ENCODE assay signal across 8 cellular contexts in genomic region chr2:240584486-240585031, GRCh38. TPM values are rescaled to one million over a fixed set of nuclear protein-coding genes. Genes with fewer than 3 reads are reported as not detected.
DNase-seq lines count a peak whose midpoint lies in the region; ATAC-seq and TF ChIP-seq lines count a peak whose summit lies in the region.

No MANE protein-coding gene starts in this region.

- H3K4me1 ChIP-seq in esophagus squamous epithelium (peaks cover 41 to 74% (median 43%) of the 10 kb centered on the region in 3 donors), suprapubic skin (peaks cover 51% of the 10 kb centered on the region)

- DNase-seq in ELF-1 (ENCODE audit: low read depth, low spot score) (peak; percentile 84), RPMI7951 (ENCODE audit: low read depth) (peak; percentile 73), esophagus squamous epithelium (lab: John Stamatoyannopoulos, UW) (no peak), suprapubic skin (ENCODE audit: low spot score in 2 of 2) (no peak), GM03348 (ENCODE audit: low spot score) (no peak), NCI-H187 treated with DMSO at 0.1 percent for 48 hours (lab: John Stamatoyannopoulos, UW) (no peak)

- no peak for TF ChIP-seq EP300 in suprapubic skin (IDR thresholded peaks at IDR 0.05)

- peak overlapping the region in 2 of 4 donors; percentile 95 to 99 for H3K4me3 ChIP-seq in esophagus squamous epithelium
- H3K4me3 ChIP-seq in suprapubic skin = peak overlapping the region; percentile 98

- intact Hi-C loops in esophagus squamous epithelium (cut with DNase I) = no loop called here

- H3K9me3 ChIP-seq in esophagus squamous epithelium = no peaks in the 10 kb centered on the region
- H3K9me3 ChIP-seq in suprapubic skin = no peaks in the 10 kb centered on the region

- H3K36me3 ChIP-seq in esophagus squamous epithelium (peaks cover 0 to 15% (median 0%) of the 10 kb centered on the region in 3 donors), suprapubic skin (peaks cover 3% of the 10 kb centered on the region)

- H3K27ac ChIP-seq in esophagus squamous epithelium (peak overlapping the region; percentile 17 to 98 (median 96)), suprapubic skin (peak overlapping the region; percentile 8)

- TF ChIP-seq POLR2A in esophagus squamous epithelium (IDR thresholded peaks at IDR 0.05) (peak in 1 of 4 donors; percentile 38), suprapubic skin (IDR thresholded peaks at IDR 0.05) (no peak)

- TF ChIP-seq CTCF in esophagus squamous epithelium (IDR thresholded peaks at IDR 0.05) (no peak), suprapubic skin (IDR thresholded peaks at IDR 0.05) (no peak)

- H3K27me3 ChIP-seq in esophagus squamous epithelium (no peaks in the 10 kb centered on the region), suprapubic skin (no peaks in the 10 kb centered on the region)

- 65 to 86% methylated on average over 2 to 3 of the region's 4 CpGs for WGBS in esophagus squamous epithelium, 2 donors
- WGBS in suprapubic skin = 84% methylated on average over 3 of the region's 4 CpGs

- ATAC-seq in GM19452 (IDR thresholded peaks at IDR 0.05; ENCODE audit: unreplicated experiment) (peak; percentile 54), HG03439 (IDR thresholded peaks at IDR 0.05; ENCODE audit: unreplicated experiment) (peak; percentile 54)

RNA-seq across cellular contexts. Expression of gene CAPN10, which starts 2.0 kb away (rescaled TPM):
- total RNA-seq in RPMI7951 (2014; rRNA removed; shearing (Covaris generic)) = 11.4 and 14.0 TPM in 2 replicates
- total RNA-seq in esophagus squamous epithelium (10 to 100 TPM in 3 of 4 donors, 1 to 10 TPM in 1; 9.9 to 23.3 (median 13.7) TPM), suprapubic skin (10 to 100 TPM; 31.3 to 73.6 (median 37.9) TPM)

RNA-seq across cellular contexts. Expression of gene RNPEPL1, which starts 16.3 kb away (rescaled TPM):
- 13.1 and 15.4 TPM in 2 replicates for total RNA-seq in RPMI7951 (2014; rRNA removed; shearing (Covaris generic))
- 10 to 100 TPM; 41.9 to 96.5 (median 48.1) TPM for total RNA-seq in esophagus squamous epithelium
- total RNA-seq in suprapubic skin = 100 to 1,000 TPM in 1 of 4 donors, 10 to 100 TPM in 3; 70.8 to 104 (median 72.6) TPM

RNA-seq across cellular contexts. Expression of gene DUSP28, which starts 24.4 kb away (rescaled TPM):
- 5.3 and 11.7 TPM in 2 replicates for total RNA-seq in RPMI7951 (2014; rRNA removed; shearing (Covaris generic))
- total RNA-seq in esophagus squamous epithelium = 10 to 100 TPM in 1 of 4 donors, 1 to 10 TPM in 3; 2.0 to 10.5 (median 5.3) TPM
- total RNA-seq in suprapubic skin = 10 to 100 TPM in 1 of 4 donors, 1 to 10 TPM in 3; 6.3 to 10.4 (median 8.3) TPM

RNA-seq across cellular contexts. Expression of gene ANKMY1, which starts 26.8 kb away (rescaled TPM):
- 3.6 and 4.0 TPM in 2 replicates for total RNA-seq in RPMI7951 (2014; rRNA removed; shearing (Covaris generic))
- total RNA-seq in esophagus squamous epithelium (10 to 100 TPM in 3 of 4 donors, 1 to 10 TPM in 1; 8.2 to 23.8 (median 17.1) TPM), suprapubic skin (10 to 100 TPM; 12.2 to 52.1 (median 23.0) TPM)

RNA-seq across cellular contexts. Expression of gene GPR35, which starts 40.7 kb away (rescaled TPM):
- total RNA-seq in RPMI7951 (2014; rRNA removed; shearing (Covaris generic)) = 0.10 and 0.12 TPM in 2 replicates
- total RNA-seq in esophagus squamous epithelium (1 to 10 TPM in 3 of 4 donors, under 1 TPM in 1; 0.31 to 3.2 (median 1.3) TPM), suprapubic skin (1 to 10 TPM; 1.4 to 7.5 (median 2.5) TPM)

Comparison
In these comparisons a context has a peak if more than half of its experiments do, and no peak if none do; other contexts are left out.
1. DNase-seq: peak in ELF-1 (single experiment) and RPMI7951 (single experiment); none in esophagus squamous epithelium (single experiment), suprapubic skin (0 of 2), GM03348 (single experiment) and NCI-H187 treated with DMSO at 0.1 percent for 48 hours (single experiment).